Comparison of ENCODE assay signal across 1 cellular context in genomic region chr6:35259194-35259945, GRCh38.
TF ChIP-seq lines count a peak whose summit lies in the region.

ZNF76 (plus strand) TSS chr6:35259735; CDS start chr6:35281152, 21,417 bp downstream.

TF ChIP-seq in HEK293, 187 proteins besides CTCF, POLR2A, EP300 and RAD21 (continued from another document and continues in another):
- TF ChIP-seq ZNF518A (tag by site-specific recombination; conservative IDR thresholded peaks at IDR 0.05; ENCODE audit: low read depth) = peak; percentile 47
- TF ChIP-seq ZNF654 (tag by site-specific recombination; IDR thresholded peaks at IDR 0.05; ENCODE audit: low read depth) = no peak
- TF ChIP-seq SP2 (tag by site-specific recombination; IDR thresholded peaks at IDR 0.05) = peak; percentile 85
- TF ChIP-seq ZNF501 (tag by site-specific recombination; IDR thresholded peaks at IDR 0.05) = peak; percentile 86
- TF ChIP-seq HOXD13 (CRISPR knock-in tag; IDR thresholded peaks at IDR 0.05; ENCODE audit: borderline replicate concordance) = no peak
- peak; percentile 77; the same call in 1 of the 2 replicates for TF ChIP-seq ZNF24 (tag by site-specific recombination; IDR thresholded peaks at IDR 0.05)
- no peak for TF ChIP-seq ZNF211 (tag by site-specific recombination; IDR thresholded peaks at IDR 0.05; ENCODE audit: low read depth)
- peak; percentile 56; the same call in 1 of the 2 replicates for TF ChIP-seq REST (tag by site-specific recombination; IDR thresholded peaks at IDR 0.05)
- peak; percentile 86 for TF ChIP-seq ZNF600 (tag by site-specific recombination; IDR thresholded peaks at IDR 0.05)
- TF ChIP-seq BCL6B (tag by site-specific recombination; IDR thresholded peaks at IDR 0.05) = no peak
- TF ChIP-seq ZNF561 (tag by site-specific recombination; IDR thresholded peaks at IDR 0.05; ENCODE audit: borderline replicate concordance) = peak; percentile 95
- TF ChIP-seq ZNF610 (tag by site-specific recombination; IDR thresholded peaks at IDR 0.05; ENCODE audit: borderline replicate concordance) = peak; percentile 74
- TF ChIP-seq SP3 (tag by site-specific recombination; IDR thresholded peaks at IDR 0.05) = peak; percentile 96
- TF ChIP-seq ZNF350 (tag by site-specific recombination; IDR thresholded peaks at IDR 0.05) = no peak
- TF ChIP-seq ELK4 (IDR thresholded peaks at IDR 0.05; ENCODE audit: borderline replicate concordance, low read depth, low read length) = no peak
- TF ChIP-seq ZNF223 (tag by site-specific recombination; IDR thresholded peaks at IDR 0.05) = 0 out of 2 replicates have a peak, but pooled peaks have one; percentile 38
- no peak for TF ChIP-seq ZNF248 (tag by site-specific recombination; IDR thresholded peaks at IDR 0.05)
- TF ChIP-seq OVOL3 (tag by site-specific recombination; IDR thresholded peaks at IDR 0.05) = peak; percentile 39; the same call in 1 of the 2 replicates
- TF ChIP-seq ZNF624 (tag by site-specific recombination; IDR thresholded peaks at IDR 0.05) = no peak
- peak; percentile 97 for TF ChIP-seq ZBTB17 (tag by site-specific recombination; IDR thresholded peaks at IDR 0.05)
- no peak for TF ChIP-seq ZNF292 (tag by site-specific recombination; IDR thresholded peaks at IDR 0.05; ENCODE audit: borderline replicate concordance, low read depth)
- TF ChIP-seq MYNN (tag by site-specific recombination; IDR thresholded peaks at IDR 0.05; ENCODE audit: borderline replicate concordance) = peak; percentile 6; the same call in 1 of the 2 replicates
- no peak for TF ChIP-seq ZNF138 (tag by site-specific recombination; IDR thresholded peaks at IDR 0.05; ENCODE audit: borderline replicate concordance)
- TF ChIP-seq ZNF404 (tag by site-specific recombination; IDR thresholded peaks at IDR 0.05) = no peak
- TF ChIP-seq ZNF302 (tag by site-specific recombination; IDR thresholded peaks at IDR 0.05; ENCODE audit: low read depth) = 0 out of 2 replicates have a peak, but pooled peaks have one; percentile 31
- TF ChIP-seq ZNF335 (tag by site-specific recombination; conservative IDR thresholded peaks at IDR 0.05) = peak; percentile 80
- 0 out of 2 replicates have a peak, but pooled peaks have one; percentile 80 for TF ChIP-seq ZNF391 (tag by site-specific recombination; IDR thresholded peaks at IDR 0.05; ENCODE audit: borderline replicate concordance, low read depth)
- peak; percentile 100 for TF ChIP-seq ZBTB20 (tag by site-specific recombination; IDR thresholded peaks at IDR 0.05)
- TF ChIP-seq ZNF548 (tag by site-specific recombination; IDR thresholded peaks at IDR 0.05) = no peak
- no peak for TF ChIP-seq ZNF707 (tag by site-specific recombination; IDR thresholded peaks at IDR 0.05)
- no peak for TF ChIP-seq ZBTB11 (tag by site-specific recombination; conservative IDR thresholded peaks at IDR 0.05; ENCODE audit: low read depth)
- no peak for TF ChIP-seq ZNF473 (tag by site-specific recombination; IDR thresholded peaks at IDR 0.05)
- TF ChIP-seq ZNF423 (tag by site-specific recombination; IDR thresholded peaks at IDR 0.05) = 0 out of 2 replicates have a peak, but pooled peaks have one; percentile 27
- TF ChIP-seq ZNF426 (tag by site-specific recombination; IDR thresholded peaks at IDR 0.05) = peak; percentile 5; the same call in 1 of the 2 replicates
- TF ChIP-seq ZBTB44 (tag by site-specific recombination; IDR thresholded peaks at IDR 0.05) = peak; percentile 87
- TF ChIP-seq BCL11A (tag by site-specific recombination; IDR thresholded peaks at IDR 0.05; ENCODE audit: low read depth) = peak; percentile 81
- TF ChIP-seq ZNF560 (tag by site-specific recombination; IDR thresholded peaks at IDR 0.05; ENCODE audit: borderline replicate concordance) = no peak
- peak; percentile 22; the same call in 1 of the 2 replicates for TF ChIP-seq ZNF398 (tag by site-specific recombination; IDR thresholded peaks at IDR 0.05)
- TF ChIP-seq ZNF785 (tag by site-specific recombination; IDR thresholded peaks at IDR 0.05) = peak; percentile 91
- TF ChIP-seq ZIC2 (tag by site-specific recombination; IDR thresholded peaks at IDR 0.05) = peak; percentile 89
- TF ChIP-seq MZF1 (tag by site-specific recombination; IDR thresholded peaks at IDR 0.05; ENCODE audit: borderline replicate concordance) = no peak
- peak; percentile 99 for TF ChIP-seq ZNF629 (tag by site-specific recombination; IDR thresholded peaks at IDR 0.05)
- peak; percentile 89 for TF ChIP-seq SP7 (tag by site-specific recombination; IDR thresholded peaks at IDR 0.05)
- peak; percentile 92 for TF ChIP-seq YY2 (tag by site-specific recombination; IDR thresholded peaks at IDR 0.05)
- TF ChIP-seq ZNF658 (tag by site-specific recombination; IDR thresholded peaks at IDR 0.05) = no peak
- no peak for TF ChIP-seq ZNF202 (tag by site-specific recombination; IDR thresholded peaks at IDR 0.05; ENCODE audit: borderline replicate concordance)
- TF ChIP-seq ZBTB7A (tag by site-specific recombination; IDR thresholded peaks at IDR 0.05; ENCODE audit: low read depth) = peak; percentile 88
- TF ChIP-seq ZFP37 (tag by site-specific recombination; IDR thresholded peaks at IDR 0.05) = peak; percentile 19
